1 cellular context compared by ENCODE assay signal in the genomic region with DNA sequence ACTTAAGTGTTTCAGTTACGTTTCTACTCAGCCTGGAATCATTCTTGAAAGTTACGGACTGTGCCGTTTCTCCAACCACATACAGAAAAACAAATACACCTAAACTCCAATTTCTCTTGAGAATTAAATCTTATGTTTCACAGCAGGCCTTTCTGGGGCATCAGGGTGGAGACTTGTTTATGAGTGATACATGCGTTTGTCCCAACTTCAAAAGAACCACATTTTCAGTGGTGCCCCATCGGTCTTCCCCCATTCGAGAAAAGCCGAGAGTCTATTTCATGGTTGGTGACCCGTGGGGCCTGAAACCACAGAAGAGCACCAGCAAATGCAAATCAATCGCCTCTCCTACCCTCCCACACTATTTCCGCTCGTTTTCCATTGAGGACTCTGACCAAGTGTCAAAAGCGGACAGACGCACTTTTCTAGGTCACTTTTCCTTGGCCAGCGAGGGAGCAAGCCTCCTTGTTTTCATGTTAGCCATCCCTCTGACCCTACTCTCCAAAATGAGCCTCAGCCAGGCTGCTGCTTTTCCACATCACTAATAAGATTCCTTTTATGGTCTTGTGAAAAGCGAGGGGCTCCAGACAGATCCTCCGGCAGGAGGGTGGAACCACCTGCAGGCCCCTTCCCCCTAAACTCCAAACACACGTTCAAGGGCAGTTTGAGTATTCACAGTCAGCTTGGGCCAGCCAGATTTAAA.
A peak's percentile ranks its signal among the peaks of the same experiment; 100 is the strongest.
TF ChIP-seq lines count a peak whose summit lies in the region.

No MANE protein-coding gene starts in this region.

TF ChIP-seq in HepG2, 621 proteins besides CTCF, POLR2A, EP300 and RAD21 (continued from another document and continues in another):
- TF ChIP-seq, protein P1, sequence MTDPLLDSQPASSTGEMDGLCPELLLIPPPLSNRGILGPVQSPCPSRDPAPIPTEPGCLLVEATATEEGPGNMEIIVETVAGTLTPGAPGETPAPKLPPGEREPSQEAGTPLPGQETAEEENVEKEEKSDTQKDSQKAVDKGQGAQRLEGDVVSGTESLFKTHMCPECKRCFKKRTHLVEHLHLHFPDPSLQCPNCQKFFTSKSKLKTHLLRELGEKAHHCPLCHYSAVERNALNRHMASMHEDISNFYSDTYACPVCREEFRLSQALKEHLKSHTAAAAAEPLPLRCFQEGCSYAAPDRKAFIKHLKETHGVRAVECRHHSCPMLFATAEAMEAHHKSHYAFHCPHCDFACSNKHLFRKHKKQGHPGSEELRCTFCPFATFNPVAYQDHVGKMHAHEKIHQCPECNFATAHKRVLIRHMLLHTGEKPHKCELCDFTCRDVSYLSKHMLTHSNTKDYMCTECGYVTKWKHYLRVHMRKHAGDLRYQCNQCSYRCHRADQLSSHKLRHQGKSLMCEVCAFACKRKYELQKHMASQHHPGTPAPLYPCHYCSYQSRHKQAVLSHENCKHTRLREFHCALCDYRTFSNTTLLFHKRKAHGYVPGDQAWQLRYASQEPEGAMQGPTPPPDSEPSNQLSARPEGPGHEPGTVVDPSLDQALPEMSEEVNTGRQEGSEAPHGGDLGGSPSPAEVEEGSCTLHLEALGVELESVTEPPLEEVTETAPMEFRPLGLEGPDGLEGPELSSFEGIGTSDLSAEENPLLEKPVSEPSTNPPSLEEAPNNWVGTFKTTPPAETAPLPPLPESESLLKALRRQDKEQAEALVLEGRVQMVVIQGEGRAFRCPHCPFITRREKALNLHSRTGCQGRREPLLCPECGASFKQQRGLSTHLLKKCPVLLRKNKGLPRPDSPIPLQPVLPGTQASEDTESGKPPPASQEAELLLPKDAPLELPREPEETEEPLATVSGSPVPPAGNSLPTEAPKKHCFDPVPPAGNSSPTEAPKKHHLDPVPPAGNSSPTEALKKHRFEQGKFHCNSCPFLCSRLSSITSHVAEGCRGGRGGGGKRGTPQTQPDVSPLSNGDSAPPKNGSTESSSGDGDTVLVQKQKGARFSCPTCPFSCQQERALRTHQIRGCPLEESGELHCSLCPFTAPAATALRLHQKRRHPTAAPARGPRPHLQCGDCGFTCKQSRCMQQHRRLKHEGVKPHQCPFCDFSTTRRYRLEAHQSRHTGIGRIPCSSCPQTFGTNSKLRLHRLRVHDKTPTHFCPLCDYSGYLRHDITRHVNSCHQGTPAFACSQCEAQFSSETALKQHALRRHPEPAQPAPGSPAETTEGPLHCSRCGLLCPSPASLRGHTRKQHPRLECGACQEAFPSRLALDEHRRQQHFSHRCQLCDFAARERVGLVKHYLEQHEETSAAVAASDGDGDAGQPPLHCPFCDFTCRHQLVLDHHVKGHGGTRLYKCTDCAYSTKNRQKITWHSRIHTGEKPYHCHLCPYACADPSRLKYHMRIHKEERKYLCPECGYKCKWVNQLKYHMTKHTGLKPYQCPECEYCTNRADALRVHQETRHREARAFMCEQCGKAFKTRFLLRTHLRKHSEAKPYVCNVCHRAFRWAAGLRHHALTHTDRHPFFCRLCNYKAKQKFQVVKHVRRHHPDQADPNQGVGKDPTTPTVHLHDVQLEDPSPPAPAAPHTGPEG (CRISPR knock-in tag; IDR thresholded peaks at IDR 0.05), result peak; percentile 98
- TF ChIP-seq ATRX (CRISPR knock-in tag; IDR thresholded peaks at IDR 0.05; ENCODE audit: borderline replicate concordance) (no peak), ZC3H4 (CRISPR knock-in tag; IDR thresholded peaks at IDR 0.05; ENCODE audit: borderline replicate concordance) (no peak), CEBPG (CRISPR knock-in tag; IDR thresholded peaks at IDR 0.05) (peak; percentile 2; the same call in 1 of the 2 replicates), ZNF605 (CRISPR knock-in tag; IDR thresholded peaks at IDR 0.05) (0 out of 2 replicates have a peak, but pooled peaks have one; percentile 23), ZBTB7B (CRISPR knock-in tag; IDR thresholded peaks at IDR 0.05) (no peak), NR2F6 (IDR thresholded peaks at IDR 0.05) (0 out of 2 replicates have a peak, but pooled peaks have one; percentile 16), NR2F6 (CRISPR knock-in tag; IDR thresholded peaks at IDR 0.05) (no peak), DMAP1 (CRISPR knock-in tag; IDR thresholded peaks at IDR 0.05) (peak; percentile 14; the same call in 1 of the 2 replicates), KAT8 (CRISPR knock-in tag; IDR thresholded peaks at IDR 0.05) (peak; percentile 7; the same call in 1 of the 2 replicates), ZC3H13 (CRISPR knock-in tag; IDR thresholded peaks at IDR 0.05) (no peak), POLR2G (IDR thresholded peaks at IDR 0.05; ENCODE audit: low read depth, low read length) (peak; percentile 54), ZNF549 (CRISPR knock-in tag; IDR thresholded peaks at IDR 0.05) (no peak), ONECUT2 (CRISPR knock-in tag; IDR thresholded peaks at IDR 0.05) (0 out of 2 replicates have a peak, but pooled peaks have one; percentile 22), HOXA3 (CRISPR knock-in tag; IDR thresholded peaks at IDR 0.05) (peak; percentile 59; the same call in 1 of the 2 replicates), ZMYM2 (CRISPR knock-in tag; IDR thresholded peaks at IDR 0.05) (peak; percentile 49; the same call in 1 of the 2 replicates), MTF2 (CRISPR knock-in tag; IDR thresholded peaks at IDR 0.05; ENCODE audit: borderline replicate concordance) (0 out of 2 replicates have a peak, but pooled peaks have one; percentile 41), RBFOX2 (IDR thresholded peaks at IDR 0.05; ENCODE audit: low read depth, low read length) (no peak), BRD4 (CRISPR knock-in tag; IDR thresholded peaks at IDR 0.05) (no peak), ZNF230 (CRISPR knock-in tag; IDR thresholded peaks at IDR 0.05) (0 out of 2 replicates have a peak, but pooled peaks have one; percentile 14), MYNN (CRISPR knock-in tag; IDR thresholded peaks at IDR 0.05; ENCODE audit: low read depth) (0 out of 2 replicates have a peak, but pooled peaks have one; percentile 50), CC2D1A (CRISPR knock-in tag; IDR thresholded peaks at IDR 0.05) (0 out of 2 replicates have a peak, but pooled peaks have one; percentile 75), AKAP8 (CRISPR knock-in tag; IDR thresholded peaks at IDR 0.05) (0 out of 2 replicates have a peak, but pooled peaks have one; percentile 36), TGIF2 (CRISPR knock-in tag; IDR thresholded peaks at IDR 0.05) (peak; percentile 51; the same call in 1 of the 2 replicates), EED (CRISPR knock-in tag; IDR thresholded peaks at IDR 0.05) (0 out of 2 replicates have a peak, but pooled peaks have one; percentile 66), ZFX (CRISPR knock-in tag; IDR thresholded peaks at IDR 0.05; ENCODE audit: low read depth) (no peak)
- TF ChIP-seq, protein P2, sequence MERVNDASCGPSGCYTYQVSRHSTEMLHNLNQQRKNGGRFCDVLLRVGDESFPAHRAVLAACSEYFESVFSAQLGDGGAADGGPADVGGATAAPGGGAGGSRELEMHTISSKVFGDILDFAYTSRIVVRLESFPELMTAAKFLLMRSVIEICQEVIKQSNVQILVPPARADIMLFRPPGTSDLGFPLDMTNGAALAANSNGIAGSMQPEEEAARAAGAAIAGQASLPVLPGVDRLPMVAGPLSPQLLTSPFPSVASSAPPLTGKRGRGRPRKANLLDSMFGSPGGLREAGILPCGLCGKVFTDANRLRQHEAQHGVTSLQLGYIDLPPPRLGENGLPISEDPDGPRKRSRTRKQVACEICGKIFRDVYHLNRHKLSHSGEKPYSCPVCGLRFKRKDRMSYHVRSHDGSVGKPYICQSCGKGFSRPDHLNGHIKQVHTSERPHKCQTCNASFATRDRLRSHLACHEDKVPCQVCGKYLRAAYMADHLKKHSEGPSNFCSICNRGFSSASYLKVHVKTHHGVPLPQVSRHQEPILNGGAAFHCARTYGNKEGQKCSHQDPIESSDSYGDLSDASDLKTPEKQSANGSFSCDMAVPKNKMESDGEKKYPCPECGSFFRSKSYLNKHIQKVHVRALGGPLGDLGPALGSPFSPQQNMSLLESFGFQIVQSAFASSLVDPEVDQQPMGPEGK (CRISPR knock-in tag; IDR thresholded peaks at IDR 0.05), result peak; percentile 14; the same call in 1 of the 2 replicates
- TF ChIP-seq, protein P3, sequence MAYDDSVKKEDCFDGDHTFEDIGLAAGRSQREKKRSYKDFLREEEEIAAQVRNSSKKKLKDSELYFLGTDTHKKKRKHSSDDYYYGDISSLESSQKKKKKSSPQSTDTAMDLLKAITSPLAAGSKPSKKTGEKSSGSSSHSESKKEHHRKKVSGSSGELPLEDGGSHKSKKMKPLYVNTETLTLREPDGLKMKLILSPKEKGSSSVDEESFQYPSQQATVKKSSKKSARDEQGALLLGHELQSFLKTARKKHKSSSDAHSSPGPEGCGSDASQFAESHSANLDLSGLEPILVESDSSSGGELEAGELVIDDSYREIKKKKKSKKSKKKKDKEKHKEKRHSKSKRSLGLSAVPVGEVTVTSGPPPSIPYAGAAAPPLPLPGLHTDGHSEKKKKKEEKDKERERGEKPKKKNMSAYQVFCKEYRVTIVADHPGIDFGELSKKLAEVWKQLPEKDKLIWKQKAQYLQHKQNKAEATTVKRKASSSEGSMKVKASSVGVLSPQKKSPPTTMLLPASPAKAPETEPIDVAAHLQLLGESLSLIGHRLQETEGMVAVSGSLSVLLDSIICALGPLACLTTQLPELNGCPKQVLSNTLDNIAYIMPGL (CRISPR knock-in tag; IDR thresholded peaks at IDR 0.05; ENCODE audit: borderline replicate concordance in 1 of 2, low read depth in 1 of 2), result peak in 1 of 2 experiments; percentile 64; a peak in 2 of 4 replicates
- TF ChIP-seq, protein P4, sequence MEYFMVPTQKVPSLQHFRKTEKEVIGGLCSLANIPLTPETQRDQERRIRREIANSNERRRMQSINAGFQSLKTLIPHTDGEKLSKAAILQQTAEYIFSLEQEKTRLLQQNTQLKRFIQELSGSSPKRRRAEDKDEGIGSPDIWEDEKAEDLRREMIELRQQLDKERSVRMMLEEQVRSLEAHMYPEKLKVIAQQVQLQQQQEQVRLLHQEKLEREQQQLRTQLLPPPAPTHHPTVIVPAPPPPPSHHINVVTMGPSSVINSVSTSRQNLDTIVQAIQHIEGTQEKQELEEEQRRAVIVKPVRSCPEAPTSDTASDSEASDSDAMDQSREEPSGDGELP (IDR thresholded peaks at IDR 0.05; ENCODE audit: borderline replicate concordance, low read depth), result peak; percentile 32; the same call in 1 of the 2 replicates
- TF ChIP-seq, protein P5, sequence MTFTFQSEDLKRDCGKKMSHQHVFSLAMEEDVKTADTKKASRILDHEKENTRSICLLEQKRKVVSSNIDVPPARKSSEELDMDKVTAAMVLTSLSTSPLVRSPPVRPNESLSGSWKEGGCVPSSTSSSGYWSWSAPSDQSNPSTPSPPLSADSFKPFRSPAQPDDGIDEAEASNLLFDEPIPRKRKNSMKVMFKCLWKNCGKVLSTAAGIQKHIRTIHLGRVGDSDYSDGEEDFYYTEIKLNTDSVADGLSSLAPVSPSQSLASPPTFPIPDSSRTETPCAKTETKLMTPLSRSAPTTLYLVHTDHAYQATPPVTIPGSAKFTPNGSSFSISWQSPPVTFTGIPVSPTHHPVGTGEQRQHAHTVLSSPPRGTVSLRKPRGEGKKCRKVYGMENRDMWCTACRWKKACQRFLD (CRISPR knock-in tag; IDR thresholded peaks at IDR 0.05; ENCODE audit: borderline replicate concordance), result no peak
- TF ChIP-seq, protein P6, sequence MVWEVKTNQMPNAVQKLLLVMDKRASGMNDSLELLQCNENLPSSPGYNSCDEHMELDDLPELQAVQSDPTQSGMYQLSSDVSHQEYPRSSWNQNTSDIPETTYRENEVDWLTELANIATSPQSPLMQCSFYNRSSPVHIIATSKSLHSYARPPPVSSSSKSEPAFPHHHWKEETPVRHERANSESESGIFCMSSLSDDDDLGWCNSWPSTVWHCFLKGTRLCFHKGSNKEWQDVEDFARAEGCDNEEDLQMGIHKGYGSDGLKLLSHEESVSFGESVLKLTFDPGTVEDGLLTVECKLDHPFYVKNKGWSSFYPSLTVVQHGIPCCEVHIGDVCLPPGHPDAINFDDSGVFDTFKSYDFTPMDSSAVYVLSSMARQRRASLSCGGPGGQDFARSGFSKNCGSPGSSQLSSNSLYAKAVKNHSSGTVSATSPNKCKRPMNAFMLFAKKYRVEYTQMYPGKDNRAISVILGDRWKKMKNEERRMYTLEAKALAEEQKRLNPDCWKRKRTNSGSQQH (CRISPR knock-in tag; IDR thresholded peaks at IDR 0.05; ENCODE audit: low read depth), result peak; percentile 55; the same call in 1 of the 2 replicates
- TF ChIP-seq, protein P7, sequence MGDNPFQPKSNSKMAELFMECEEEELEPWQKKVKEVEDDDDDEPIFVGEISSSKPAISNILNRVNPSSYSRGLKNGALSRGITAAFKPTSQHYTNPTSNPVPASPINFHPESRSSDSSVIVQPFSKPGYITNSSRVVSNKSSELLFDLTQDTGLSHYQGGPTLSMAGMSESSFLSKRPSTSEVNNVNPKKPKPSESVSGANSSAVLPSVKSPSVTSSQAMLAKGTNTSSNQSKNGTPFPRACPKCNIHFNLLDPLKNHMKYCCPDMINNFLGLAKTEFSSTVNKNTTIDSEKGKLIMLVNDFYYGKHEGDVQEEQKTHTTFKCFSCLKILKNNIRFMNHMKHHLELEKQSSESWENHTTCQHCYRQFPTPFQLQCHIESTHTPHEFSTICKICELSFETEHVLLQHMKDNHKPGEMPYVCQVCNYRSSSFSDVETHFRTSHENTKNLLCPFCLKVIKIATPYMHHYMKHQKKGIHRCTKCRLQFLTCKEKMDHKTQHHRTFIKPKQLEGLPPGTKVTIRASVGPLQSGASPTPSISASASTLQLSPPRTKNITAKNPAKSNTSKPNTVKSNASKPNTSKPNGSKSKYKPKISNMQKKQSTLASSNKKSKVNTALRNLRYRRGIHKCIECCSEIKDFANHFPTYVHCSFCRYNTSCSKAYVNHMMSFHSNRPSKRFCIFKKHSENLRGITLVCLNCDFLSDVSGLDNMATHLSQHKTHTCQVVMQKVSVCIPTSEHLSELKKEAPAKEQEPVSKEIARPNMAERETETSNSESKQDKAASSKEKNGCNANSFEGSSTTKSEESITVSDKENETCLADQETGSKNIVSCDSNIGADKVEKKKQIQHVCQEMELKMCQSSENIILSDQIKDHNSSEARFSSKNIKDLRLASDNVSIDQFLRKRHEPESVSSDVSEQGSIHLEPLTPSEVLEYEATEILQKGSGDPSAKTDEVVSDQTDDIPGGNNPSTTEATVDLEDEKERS (CRISPR knock-in tag; IDR thresholded peaks at IDR 0.05), result peak; percentile 6; the same call in 1 of the 2 replicates
